28 cellular contexts compared by ENCODE assay signal in the genomic region with DNA sequence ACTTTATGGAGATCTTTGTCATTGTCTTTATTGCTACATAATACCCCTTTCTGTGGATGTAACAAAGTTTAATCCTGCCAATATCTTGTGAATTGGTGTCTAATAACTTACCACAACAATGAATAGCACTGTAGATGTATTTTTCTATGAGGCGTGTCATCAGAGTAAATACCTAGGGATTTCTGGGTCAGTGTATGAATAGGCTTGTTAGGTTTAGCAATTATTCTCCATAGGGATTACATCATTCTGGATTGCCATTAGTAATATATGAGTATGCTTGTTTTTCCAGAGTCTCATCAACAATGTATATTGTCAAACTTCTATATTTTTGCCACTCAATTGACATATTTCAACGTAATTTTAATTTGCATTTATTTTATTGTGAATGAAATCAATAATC.
"Had no signal": no experiment of that assay in that cellular context is flagged by ENCODE, and none has a peak within 500 bp of the region (broad histone marks: within the 10 kb centered on the region; RNA-seq: fewer than 3 reads in every experiment).

No MANE protein-coding gene starts in this region.

- H3K4me3 ChIP-seq: adrenal gland, body of pancreas, cardiac muscle cell, coronary artery, dorsolateral prefrontal cortex had no signal

- H3K4me3 Mint-ChIP-seq: activated CD4-positive, alpha-beta memory T cell treated with anti-CD3 and anti-CD28 coated beads for 36 hours; activated CD4-positive, alpha-beta T cell treated with anti-CD3 and anti-CD28 coated beads for 36 hours; activated CD4-positive, alpha-beta T cell treated with anti-CD3 and anti-CD28 coated beads, Interleukin-2, amount 10 ng/mL, durations not matched to agents 24 days and 14 days; activated naive CD8-positive, alpha-beta T cell treated with anti-CD3 and anti-CD28 coated beads for 36 hours; activated naive CD8-positive, alpha-beta T cell treated with anti-CD3 and anti-CD28 coated beads, Interleukin-2, amount 50 U/mL, for 24 hours; activated T-cell treated with anti-CD3 and anti-CD28 coated beads, Interleukin-2, amount 50 U/mL, for 4 hours; activated T-helper 17 cell treated with anti-CD3 and anti-CD28 coated beads, Interleukin-2, amount 50 U/mL, for 72 hours; central memory CD8-positive, alpha-beta T cell; dendritic cell treated with granulocyte-macrophage colony-stimulating factor and Interleukin-4, amounts not matched to agents 40 ng/mL and 50 ng/mL, for 4 days; endodermal cell had no signal

- DNase-seq: activated CD4-positive, alpha-beta memory T cell treated with anti-CD3 and anti-CD28 coated beads for 36 hours; activated CD4-positive, alpha-beta T cell treated with anti-CD3 and anti-CD28 coated beads for 36 hours; activated CD4-positive, alpha-beta T cell treated with anti-CD3 and anti-CD28 coated beads, Interleukin-2, amount 10 ng/mL, durations not matched to agents 24 days and 14 days; activated CD4-positive, CD25-positive, alpha-beta regulatory T cell; activated CD4-positive, CD25-positive, alpha-beta regulatory T cell treated with anti-CD3 and anti-CD28 coated beads, Interleukin-2, amount 50 U/mL, for 72 hours; activated CD8-positive, alpha-beta memory T cell treated with anti-CD3 and anti-CD28 coated beads, Interleukin-2, amount 50 U/mL, for 48 hours; activated effector memory CD4-positive, alpha-beta T cell treated with Interleukin-2 at 50 U/mL for 16 hours; activated gamma-delta T cell treated with Interleukin-2 at 50 U/mL for 16 hours; activated naive CD4-positive, alpha-beta T cell treated with anti-CD3 and anti-CD28 coated beads, Interleukin-2, amount 50 U/mL, for 16 hours; activated naive CD4-positive, alpha-beta T cell treated with Interleukin-2 at 50 U/mL for 16 hours; activated naive CD8-positive, alpha-beta T cell treated with anti-CD3 and anti-CD28 coated beads for 36 hours; activated naive CD8-positive, alpha-beta T cell treated with anti-CD3 and anti-CD28 coated beads, Interleukin-2, amount 50 U/mL, for 24 hours; activated T-cell treated with anti-CD3 and anti-CD28 coated beads for 4 hours; activated T-cell treated with anti-CD3 and anti-CD28 coated beads, Interleukin-2, amount 50 U/mL, for 4 hours; adrenal gland; amygdala; aorta; body of pancreas; dorsolateral prefrontal cortex; effector memory CD4-positive, alpha-beta T cell; endodermal cell; foreskin fibroblast; T-helper 2 cell had no signal

- H3K9me3 Mint-ChIP-seq: activated CD4-positive, alpha-beta memory T cell treated with anti-CD3 and anti-CD28 coated beads for 36 hours; activated CD4-positive, alpha-beta T cell treated with anti-CD3 and anti-CD28 coated beads, Interleukin-2, amount 10 ng/mL, durations not matched to agents 24 days and 14 days; activated naive CD8-positive, alpha-beta T cell treated with anti-CD3 and anti-CD28 coated beads for 36 hours; activated naive CD8-positive, alpha-beta T cell treated with anti-CD3 and anti-CD28 coated beads, Interleukin-2, amount 50 U/mL, for 24 hours; activated T-cell treated with anti-CD3 and anti-CD28 coated beads, Interleukin-2, amount 50 U/mL, for 4 hours; central memory CD8-positive, alpha-beta T cell; endodermal cell had no signal

- H3K4me1 Mint-ChIP-seq: activated CD4-positive, alpha-beta T cell treated with anti-CD3 and anti-CD28 coated beads for 36 hours; activated CD4-positive, alpha-beta T cell treated with anti-CD3 and anti-CD28 coated beads, Interleukin-2, amount 10 ng/mL, durations not matched to agents 24 days and 14 days; activated naive CD8-positive, alpha-beta T cell treated with anti-CD3 and anti-CD28 coated beads for 36 hours; activated naive CD8-positive, alpha-beta T cell treated with anti-CD3 and anti-CD28 coated beads, Interleukin-2, amount 50 U/mL, for 24 hours; activated T-helper 17 cell treated with anti-CD3 and anti-CD28 coated beads, Interleukin-2, amount 50 U/mL, for 72 hours; central memory CD8-positive, alpha-beta T cell; endodermal cell had no signal

- H3K27ac Mint-ChIP-seq: activated CD4-positive, alpha-beta memory T cell treated with anti-CD3 and anti-CD28 coated beads for 36 hours; activated CD4-positive, alpha-beta T cell treated with anti-CD3 and anti-CD28 coated beads for 36 hours; activated CD4-positive, alpha-beta T cell treated with anti-CD3 and anti-CD28 coated beads, Interleukin-2, amount 10 ng/mL, durations not matched to agents 24 days and 14 days; activated naive CD8-positive, alpha-beta T cell treated with anti-CD3 and anti-CD28 coated beads for 36 hours; activated naive CD8-positive, alpha-beta T cell treated with anti-CD3 and anti-CD28 coated beads, Interleukin-2, amount 50 U/mL, for 24 hours; activated T-helper 17 cell treated with anti-CD3 and anti-CD28 coated beads, Interleukin-2, amount 50 U/mL, for 72 hours; dendritic cell treated with granulocyte-macrophage colony-stimulating factor and Interleukin-4, amounts not matched to agents 40 ng/mL and 50 ng/mL, for 4 days; endodermal cell had no signal

- H3K36me3 ChIP-seq: adrenal gland, cardiac muscle cell had no signal

- H3K27me3 ChIP-seq: adrenal gland, body of pancreas, cardiac muscle cell, dorsolateral prefrontal cortex had no signal

- ATAC-seq: activated CD4-positive, alpha-beta T cell treated with anti-CD3 and anti-CD28 coated beads for 36 hours; activated naive CD8-positive, alpha-beta T cell treated with anti-CD3 and anti-CD28 coated beads, Interleukin-2, amount 50 U/mL, for 24 hours; activated T-cell treated with anti-CD3 and anti-CD28 coated beads, Interleukin-2, amount 50 U/mL, for 4 hours; activated T-helper 17 cell treated with anti-CD3 and anti-CD28 coated beads, Interleukin-2, amount 50 U/mL, for 72 hours; body of pancreas had no signal

- H3K36me3 Mint-ChIP-seq: activated CD4-positive, alpha-beta memory T cell treated with anti-CD3 and anti-CD28 coated beads for 36 hours; activated naive CD8-positive, alpha-beta T cell treated with anti-CD3 and anti-CD28 coated beads for 36 hours had no signal

- H3K27me3 Mint-ChIP-seq: activated CD4-positive, alpha-beta memory T cell treated with anti-CD3 and anti-CD28 coated beads for 36 hours; activated CD4-positive, alpha-beta T cell treated with anti-CD3 and anti-CD28 coated beads for 36 hours; activated CD4-positive, alpha-beta T cell treated with anti-CD3 and anti-CD28 coated beads, Interleukin-2, amount 10 ng/mL, durations not matched to agents 24 days and 14 days; central memory CD8-positive, alpha-beta T cell; dendritic cell treated with granulocyte-macrophage colony-stimulating factor and Interleukin-4, amounts not matched to agents 40 ng/mL and 50 ng/mL, for 4 days had no signal
